ENCODE assay signal across 20 cellular contexts in the genomic region with DNA sequence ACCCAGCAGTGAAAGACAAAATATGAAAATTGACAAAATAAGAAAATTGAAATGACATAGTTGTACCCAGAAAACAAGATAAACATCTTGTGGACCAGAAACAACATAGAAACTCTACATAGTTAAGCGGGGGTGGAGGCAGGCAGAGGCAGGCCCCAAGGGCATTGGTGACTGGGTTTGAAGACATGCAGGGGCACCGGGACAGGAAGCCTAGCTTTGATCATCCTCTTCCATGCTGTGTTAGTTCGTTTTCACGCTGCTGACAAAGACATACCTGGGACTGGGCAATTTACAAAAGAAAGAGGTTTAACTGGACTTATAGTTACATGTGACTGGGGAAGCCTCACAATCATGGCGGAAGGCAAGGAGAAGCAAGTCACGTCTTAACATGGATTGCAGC. TPM values are rescaled to one million over a fixed set of nuclear protein-coding genes. Genes with fewer than 3 reads are reported as not detected.
DNase-seq lines count a peak whose midpoint lies in the region; ATAC-seq, FAIRE-seq and TF ChIP-seq lines count a peak whose summit lies in the region.
"Had no signal": no experiment of that assay in that cellular context is flagged by ENCODE, and none has a peak within 500 bp of the region (broad histone marks: within the 10 kb centered on the region; RNA-seq: fewer than 3 reads in every experiment).

No MANE protein-coding gene starts in this region.

- H2AFZ ChIP-seq in trophoblast cell (ENCODE audit: insufficient read depth, low read length, poor library complexity): no peak overlapping the region

- no peak for DNase-seq in GM12892 (ENCODE audit: insufficient read length)
- no peak for DNase-seq in RWPE2 (ENCODE audit: low spot score)
- peak; percentile 95 for DNase-seq in epithelial cell of esophagus (ENCODE audit: low read depth)
- peak; percentile 95 to 96 for DNase-seq in trophoblast cell
- no peak for DNase-seq in progenitor cell of endocrine pancreas (ENCODE audit: low spot score, unreplicated experiment)
- no peak for DNase-seq in kidney
- DNase-seq: activated CD4-positive, alpha-beta T cell treated with anti-CD3 and anti-CD28 coated beads for 4 hours; body of pancreas; CD4-positive, CD25-positive, alpha-beta regulatory T cell; effector memory CD8-positive, alpha-beta T cell; GF-D8; H9; NCI-H1694 treated with DMSO at 0.1 percent for 48 hours; NCI-H526 treated with DMSO at 0.1 percent for 48 hours; uterus had no signal

- H3K79me2 ChIP-seq in trophoblast cell (ENCODE audit: control insufficient read depth, insufficient read depth, low read length, poor library complexity): peaks cover 2% of the 10 kb centered on the region

- H3K27ac ChIP-seq in RWPE2 (ENCODE audit: poor library complexity, severe bottlenecking): peak overlapping the region; percentile 98
- peak overlapping the region; percentile 92 for H3K27ac ChIP-seq in trophoblast cell (ENCODE audit: low read depth, low read length)
- no peak overlapping the region for H3K27ac ChIP-seq in kidney (ENCODE audit: low read depth in 2 of 2, low read length in 2 of 2)
- H3K27ac ChIP-seq: body of pancreas, KMS-11, uterus had no signal

- H3K14ac ChIP-seq in trophoblast cell (ENCODE audit: low read length): no peak overlapping the region

- no peaks in the 10 kb centered on the region for H3K36me3 Mint-ChIP-seq in progenitor cell of endocrine pancreas (ENCODE audit: insufficient read depth)

- no peak overlapping the region for H3K18ac ChIP-seq in trophoblast cell (ENCODE audit: low read length)

- no peaks in the 10 kb centered on the region for H3K9me3 Mint-ChIP-seq in progenitor cell of endocrine pancreas (ENCODE audit: low read depth)
- H3K9me3 Mint-ChIP-seq: CD4-positive, CD25-positive, alpha-beta regulatory T cell; effector memory CD8-positive, alpha-beta T cell; H9 had no signal

- H3K27me3 Mint-ChIP-seq in progenitor cell of endocrine pancreas: no peaks in the 10 kb centered on the region
- H3K27me3 Mint-ChIP-seq: CD4-positive, CD25-positive, alpha-beta regulatory T cell; effector memory CD8-positive, alpha-beta T cell had no signal

- TF ChIP-seq POLR2A in GM12892 (IDR thresholded peaks at IDR 0.05; ENCODE audit: low read depth, low read length): no peak

- intact Hi-C loops in kidney (cut with DNase I): no loop called here

- H3K4me1 ChIP-seq in RWPE2 (ENCODE audit: insufficient read depth, poor library complexity, severe bottlenecking) (peaks cover 36% of the 10 kb centered on the region), trophoblast cell (ENCODE audit: control insufficient read depth in 1 of 2, insufficient read depth in 2 of 2, low read length in 2 of 2) (peaks cover 22 to 26% of the 10 kb centered on the region in 2 experiments), kidney (ENCODE audit: control insufficient read depth in 1 of 2, insufficient read depth in 1 of 2, low read depth in 1 of 2, low read length in 2 of 2) (no peaks in the 10 kb centered on the region)
- H3K4me1 ChIP-seq: body of pancreas, uterus had no signal

- H3K9ac ChIP-seq in trophoblast cell (ENCODE audit: low read length) (no peak overlapping the region), kidney (ENCODE audit: low read length in 2 of 2) (no peak overlapping the region)
- H3K9ac ChIP-seq: KMS-11 had no signal

- no peak overlapping the region for H4K91ac ChIP-seq in trophoblast cell (ENCODE audit: low read depth, low read length)

- no peak overlapping the region for H4K12ac ChIP-seq in trophoblast cell (ENCODE audit: low read depth, low read length)

- no peak overlapping the region for H4K8ac ChIP-seq in trophoblast cell (ENCODE audit: low read depth, low read length)

- H2AK5ac ChIP-seq in trophoblast cell (ENCODE audit: low read length): no peak overlapping the region

- no CpG with 5 or more reads among the region's 6 CpGs for WGBS in trophoblast cell (ENCODE audit: extremely low coverage, insufficient coverage, insufficient read length)

- H3K4me3 Mint-ChIP-seq in progenitor cell of endocrine pancreas (ENCODE audit: low read depth): no peak overlapping the region
- H3K4me3 Mint-ChIP-seq: CD4-positive, CD25-positive, alpha-beta regulatory T cell; effector memory CD8-positive, alpha-beta T cell; H9 had no signal

- peaks cover 19% of the 10 kb centered on the region for H3K79me1 ChIP-seq in trophoblast cell (ENCODE audit: low read length)

- no peak overlapping the region for H3K23ac ChIP-seq in trophoblast cell (ENCODE audit: low read length)

- H3K4me1 Mint-ChIP-seq in progenitor cell of endocrine pancreas (ENCODE audit: low read depth): peaks cover 2% of the 10 kb centered on the region

- H2BK120ac ChIP-seq in trophoblast cell (ENCODE audit: insufficient read depth, low read length, poor library complexity): no peak overlapping the region

- H2BK12ac ChIP-seq in trophoblast cell (ENCODE audit: low read length): no peak overlapping the region

- no peak overlapping the region for H3K4me2 ChIP-seq in trophoblast cell (ENCODE audit: low read length)
- H3K4me2 ChIP-seq: KMS-11 had no signal

- ATAC-seq in RWPE2 (ENCODE audit: low read depth): no peak
- no peak for ATAC-seq in GM19023 (IDR thresholded peaks at IDR 0.05; ENCODE audit: unreplicated experiment)
- ATAC-seq: body of pancreas; effector memory CD8-positive, alpha-beta T cell; Right ventricle myocardium inferior had no signal

- no peak overlapping the region for H2BK5ac ChIP-seq in trophoblast cell (ENCODE audit: low read depth, low read length, poor library complexity)

- H3K4ac ChIP-seq in trophoblast cell (ENCODE audit: low read depth, low read length): no peak overlapping the region

- TF ChIP-seq CTCF in RWPE2 (IDR thresholded peaks at IDR 0.05; ENCODE audit: poor library complexity, severe bottlenecking): no peak
- TF ChIP-seq CTCF in epithelial cell of esophagus (IDR thresholded peaks at IDR 0.05; ENCODE audit: insufficient read depth, low read depth, low read length, missing control alignments): no peak
- no peak for TF ChIP-seq CTCF in progenitor cell of endocrine pancreas (IDR thresholded peaks at IDR 0.05; ENCODE audit: unreplicated experiment)
- no peak for TF ChIP-seq CTCF in kidney (IDR thresholded peaks at IDR 0.05; ENCODE audit: borderline replicate concordance, extremely low read depth, insufficient read depth)

- FAIRE-seq in GM12892 (lab: Jason Lieb, UNC) (peak; percentile 93), kidney (lab: Jason Lieb, UNC) (no peak)

- no peaks in the 10 kb centered on the region for H3K27me3 ChIP-seq in RWPE2 (ENCODE audit: insufficient read depth, poor library complexity, severe bottlenecking)
- H3K27me3 ChIP-seq in trophoblast cell (ENCODE audit: insufficient read depth, low read length): no peaks in the 10 kb centered on the region
- H3K27me3 ChIP-seq: body of pancreas, uterus had no signal

- H3K4me3 ChIP-seq in RWPE2 (ENCODE audit: severe bottlenecking): no peak overlapping the region
- H3K4me3 ChIP-seq in epithelial cell of esophagus (ENCODE audit: low read length): no peak overlapping the region
- H3K4me3 ChIP-seq in trophoblast cell (ENCODE audit: low read depth, low read length): no peak overlapping the region
- no peak overlapping the region for H3K4me3 ChIP-seq in kidney (ENCODE audit: low read length in 2 of 2)
- H3K4me3 ChIP-seq: body of pancreas, uterus had no signal

- H3K36me3 ChIP-seq in RWPE2 (ENCODE audit: low read depth) (peaks cover 6% of the 10 kb centered on the region), trophoblast cell (ENCODE audit: control insufficient read depth in 1 of 2, insufficient read depth in 2 of 2, low read length in 2 of 2) (peaks cover 8 to 19% of the 10 kb centered on the region in 2 experiments), kidney (ENCODE audit: control insufficient read depth in 1 of 2, insufficient read depth in 2 of 2, low read length in 2 of 2) (no peaks in the 10 kb centered on the region)
- H3K36me3 ChIP-seq: uterus had no signal

- H3K9me3 ChIP-seq in RWPE2 (ENCODE audit: severe bottlenecking): no peaks in the 10 kb centered on the region
- no peaks in the 10 kb centered on the region for H3K9me3 ChIP-seq in trophoblast cell (ENCODE audit: insufficient read depth, low read depth, low read length)
- H3K9me3 ChIP-seq in kidney (ENCODE audit: control insufficient read depth in 1 of 2, low read length in 2 of 2): no peaks in the 10 kb centered on the region
- H3K9me3 ChIP-seq: body of pancreas, uterus had no signal

- no peak overlapping the region for H3K27ac Mint-ChIP-seq in progenitor cell of endocrine pancreas

RNA-seq across cellular contexts. Expression of a gene that starts 33.5 kb away (rescaled TPM):
- not detected for polyA plus RNA-seq in GM12892 (2012; ENCODE audit: missing spikeins)
- polyA plus RNA-seq in trophoblast cell (2013): 0.03 and 0.04 TPM in 2 replicates
- total RNA-seq in progenitor cell of endocrine pancreas (not detected in 2 replicates), kidney (0.66 TPM)
- not detected for polyA plus RNA-seq in kidney (ENCODE audit: insufficient read depth, low read depth, low replicate concordance)
- total RNA-seq: body of pancreas, glomerular endothelial cell, H9, myocyte had no signal

Comparison
In these comparisons a context has a peak if more than half of its experiments do, and no peak if none do; other contexts are left out.
1. DNase-seq: peak in epithelial cell of esophagus (single experiment) and trophoblast cell (2 of 2); none in GM12892 (single experiment), RWPE2 (single experiment), progenitor cell of endocrine pancreas (single experiment) and kidney (single experiment).
2. H3K27ac ChIP-seq: peak in RWPE2 (single experiment) and trophoblast cell (single experiment); none in kidney (0 of 2).